1 cellular context compared by ENCODE assay signal in genomic region chr2:55137024-55137958, GRCh38.
TF ChIP-seq lines count a peak whose summit lies in the region.

No MANE protein-coding gene starts in this region.

TF ChIP-seq in K562, 482 proteins besides CTCF, POLR2A, EP300 and RAD21 (continued from another document):
- 0 out of 2 replicates have a peak, but pooled peaks have one; percentile 6 for TF ChIP-seq RREB1 (CRISPR knock-in tag; IDR thresholded peaks at IDR 0.05)
TF ChIP-seq in K562: peak in this region for 7.
